In genomic region chr3:58325525-58325992, GRCh38 we compare ENCODE assay signal across 12 cellular contexts. TPM values are rescaled to one million over a fixed set of nuclear protein-coding genes. Genes with fewer than 3 reads are reported as not detected.
DNase-seq lines count a peak whose midpoint lies in the region; ATAC-seq, FAIRE-seq and TF ChIP-seq lines count a peak whose summit lies in the region.
"Had no signal": no experiment of that assay in that cellular context is flagged by ENCODE, and none has a peak within 500 bp of the region (broad histone marks: within the 10 kb centered on the region; RNA-seq: fewer than 3 reads in every experiment).

No MANE protein-coding gene starts in this region.

- TF ChIP-seq EP300 in gastroesophageal sphincter (IDR thresholded peaks at IDR 0.05), result no peak

- H3K36me3 Mint-ChIP-seq in T-helper 17 cell (ENCODE audit: low read depth), result no peaks in the 10 kb centered on the region

- WGBS in GM23248 (ENCODE audit: low coverage in 1 of 2, low lambda C conversion rate in 2 of 2, missing lambda C conversion rate in 2 of 2), 2 experiments, result 22 to 36% methylated on average over 2 of the region's 2 CpGs
- 14 to 29% methylated on average over 1 to 2 of the region's 2 CpGs for WGBS in gastroesophageal sphincter (ENCODE audit: low coverage in 1 of 2), 2 donors
- 7 to 23% (median 12%) methylated on average over 2 of the region's 2 CpGs for WGBS in small intestine, 3 donors

- no peaks in the 10 kb centered on the region for H3K27me3 Mint-ChIP-seq in T-helper 17 cell
- H3K27me3 Mint-ChIP-seq: brain had no signal

- peaks cover 17% of the 10 kb centered on the region for H3K4me1 Mint-ChIP-seq in T-helper 17 cell

- no peak overlapping the region for H3K4me3 ChIP-seq in GM23248
- H3K4me3 ChIP-seq in gastroesophageal sphincter, result no peak overlapping the region
- H3K4me3 ChIP-seq in small intestine (ENCODE audit: low read depth in 1 of 2, low read length in 2 of 2), result no peak overlapping the region

- no peak for ATAC-seq in T-helper 17 cell
- no peak for ATAC-seq in gastroesophageal sphincter
- no peak for ATAC-seq in GM18873 (IDR thresholded peaks at IDR 0.05; ENCODE audit: low FRiP score, unreplicated experiment)
- ATAC-seq: HCT116 had no signal

- H3K4me3 Mint-ChIP-seq in T-helper 17 cell, result no peak overlapping the region
- H3K4me3 Mint-ChIP-seq: brain had no signal

- H3K9me3 ChIP-seq in GM23248 (ENCODE audit: low read depth) (no peaks in the 10 kb centered on the region), T-helper 17 cell (ENCODE audit: control insufficient read depth, low read length, poor library complexity, severe bottlenecking) (no peaks in the 10 kb centered on the region), gastroesophageal sphincter (no peaks in the 10 kb centered on the region), small intestine (ENCODE audit: control insufficient read depth, low read depth) (no peaks in the 10 kb centered on the region)

- H3K9ac ChIP-seq in GM23248, result no peak overlapping the region

- no peak for FAIRE-seq in small intestine (lab: Jason Lieb, UNC)

- no peaks in the 10 kb centered on the region for H3K27me3 ChIP-seq in GM23248 (replicated peaks; ENCODE audit: insufficient read depth)
- H3K27me3 ChIP-seq in gastroesophageal sphincter, result no peaks in the 10 kb centered on the region
- no peaks in the 10 kb centered on the region for H3K27me3 ChIP-seq in small intestine (ENCODE audit: control insufficient read depth in 2 of 2, insufficient read depth in 2 of 2, low read length in 2 of 2)

- TF ChIP-seq POLR2A in gastroesophageal sphincter (IDR thresholded peaks at IDR 0.05), result no peak

- H4K20me1 ChIP-seq in GM23248 (ENCODE audit: insufficient read depth), result no peaks in the 10 kb centered on the region

- no peaks in the 10 kb centered on the region for H3K9me2 ChIP-seq in GM23248 (ENCODE audit: insufficient read depth)

- peaks cover 25% of the 10 kb centered on the region; the same call in 1 of the 2 replicates for H3F3A ChIP-seq in GM23248 (ENCODE audit: insufficient read depth)

- TF ChIP-seq CTCF in gastroesophageal sphincter (IDR thresholded peaks at IDR 0.05), result no peak

- H3K27ac ChIP-seq in GM23248, result 0 out of 2 replicates have a peak overlapping the region, but pooled peaks have one; percentile 23
- H3K27ac ChIP-seq in gastroesophageal sphincter, result peak overlapping the region in 3 of 4 donors; percentile 22 to 64 (median 52)
- peak overlapping the region; percentile 82 to 89 for H3K27ac ChIP-seq in small intestine (ENCODE audit: low read depth in 1 of 2, low read length in 1 of 2)

- no peak for DNase-seq in GM23248
- DNase-seq in T-helper 17 cell, result no peak
- peak; percentile 85 for DNase-seq in small intestine
- DNase-seq in AG20443 (ENCODE audit: low spot score), result no peak
- no peak for DNase-seq in stimulated activated CD4-positive, alpha-beta T cell treated with anti-CD3 and anti-CD28 coated beads, Interleukin-4, amount 100 ng/mL, for 24 hours
- DNase-seq: activated CD4-positive, CD25-positive, alpha-beta regulatory T cell; foreskin melanocyte; NCI-H1436 treated with DMSO at 0.1 percent for 48 hours had no signal

- H3K36me3 ChIP-seq in GM23248 (ENCODE audit: low read depth) (no peaks in the 10 kb centered on the region), gastroesophageal sphincter (no peaks in the 10 kb centered on the region), small intestine (ENCODE audit: control insufficient read depth in 2 of 2, insufficient read depth in 2 of 2, low read length in 2 of 2) (no peaks in the 10 kb centered on the region)

- H3K4me1 ChIP-seq in GM23248 (ENCODE audit: insufficient read depth) (peaks cover 8% of the 10 kb centered on the region; the same call in 1 of the 2 replicates), gastroesophageal sphincter (peaks cover 0 to 35% (median 0%) of the 10 kb centered on the region in 3 donors), small intestine (ENCODE audit: control insufficient read depth in 2 of 2, insufficient read depth in 1 of 2, low read depth in 1 of 2, low read length in 1 of 2) (peaks cover 0 to 8% of the 10 kb centered on the region in 2 donors)

- H3K4me2 ChIP-seq in GM23248 (ENCODE audit: unreplicated experiment), result peak overlapping the region; percentile 16

- no peak overlapping the region for H2AFZ ChIP-seq in GM23248

- H3K79me2 ChIP-seq in GM23248 (ENCODE audit: insufficient read depth), result 0 out of 2 replicates have a peak, but pooled peaks cover 8% of the 10 kb centered on the region

- in situ Hi-C loops in GM23248 (cut with MboI), result loop anchor here (5.0 to 10.0 kb wide), 2 partner anchors 82 to 209 kb away; partner anchors contain the start of gene ACOX2

- peak overlapping the region; percentile 79 for H3K27ac Mint-ChIP-seq in T-helper 17 cell

RNA-seq across cellular contexts. Expression of gene PXK, which starts 7.1 kb away (rescaled TPM):
- total RNA-seq in GM23248 (2014; rRNA removed; shearing (Covaris generic)), result 30.7 and 33.8 TPM in 2 replicates
- polyA plus RNA-seq in GM23248 (2016; fragmentation: Nextera tagmentation; extraction: Ambion mirVana) (45.1 and 46.2 TPM in 2 replicates), small intestine (1 to 10 TPM; 5.1 to 9.2 (median 9.1) TPM)
- total RNA-seq in T-helper 17 cell (10 to 100 TPM; 20.1 to 23.1 TPM), gastroesophageal sphincter (10 to 100 TPM; 29.3 to 41.0 (median 34.4) TPM)

RNA-seq across cellular contexts. Expression of gene HTD2, which starts 19.2 kb away (rescaled TPM):
- 5.4 and 9.6 TPM in 2 replicates for total RNA-seq in GM23248 (2014; rRNA removed; shearing (Covaris generic))
- polyA plus RNA-seq in GM23248 (2016; fragmentation: Nextera tagmentation; extraction: Ambion mirVana) (17.0 and 21.8 TPM in 2 replicates), small intestine (1 to 10 TPM; 5.4 to 7.8 (median 6.5) TPM)
- total RNA-seq in T-helper 17 cell (1 to 10 TPM; 6.9 to 7.3 TPM), gastroesophageal sphincter (10 to 100 TPM in 3 of 4 donors, 1 to 10 TPM in 1; 3.3 to 19.8 (median 11.9) TPM)

RNA-seq across cellular contexts. Expression of gene RPP14, which starts 19.5 kb away (rescaled TPM):
- 14.9 and 15.7 TPM in 2 replicates for total RNA-seq in GM23248 (2014; rRNA removed; shearing (Covaris generic))
- polyA plus RNA-seq in GM23248 (2016; fragmentation: Nextera tagmentation; extraction: Ambion mirVana) (11.4 and 13.4 TPM in 2 replicates), small intestine (10 to 100 TPM; 11.7 to 19.9 (median 18.6) TPM)
- total RNA-seq in T-helper 17 cell (10 to 100 TPM; 16.4 to 19.4 TPM), gastroesophageal sphincter (10 to 100 TPM; 12.3 to 14.4 (median 14.1) TPM)

Comparison
In these comparisons a context has a peak if more than half of its experiments do, and no peak if none do; other contexts are left out.
1. H3K27ac ChIP-seq: peak in every context shown above with its lines; median percentile 86 in small intestine; 52 in gastroesophageal sphincter; 23 in GM23248.